In genomic region chr1:206663832-206664652, GRCh38 we compare ENCODE assay signal across 8 cellular contexts. TPM values are rescaled to one million over a fixed set of nuclear protein-coding genes. Genes with fewer than 3 reads are reported as not detected.
A peak's percentile ranks its signal among the peaks of the same experiment; 100 is the strongest.
DNase-seq lines count a peak whose midpoint lies in the region; TF ChIP-seq lines count a peak whose summit lies in the region.

No MANE protein-coding gene starts in this region.

- no peak for TF ChIP-seq POLR2A in stomach (IDR thresholded peaks at IDR 0.05)

- H3K36me3 ChIP-seq in OCI-LY7 (ENCODE audit: insufficient read depth, low read length): no peaks in the 10 kb centered on the region
- H3K36me3 ChIP-seq in stomach: no peaks in the 10 kb centered on the region

- TF ChIP-seq CTCF in 22Rv1 (IDR thresholded peaks at IDR 0.05) (peak; percentile 95), GM13976 (IDR thresholded peaks at IDR 0.05; ENCODE audit: borderline replicate concordance, control extremely low read depth, extremely low read depth, insufficient read depth, missing control alignments) (peak; percentile 83), OCI-LY7 (conservative IDR thresholded peaks at IDR 0.05; ENCODE audit: low read length) (peak; percentile 92), fibroblast of mammary gland (conservative IDR thresholded peaks at IDR 0.05; ENCODE audit: control insufficient read depth, insufficient read depth, low read depth, low read length) (peak; percentile 84), nephron (IDR thresholded peaks at IDR 0.05; ENCODE audit: unreplicated experiment in 3 of 3) (peak; percentile 86 to 92 (median 87)), stomach (IDR thresholded peaks at IDR 0.05) (peak in 6 of 7 experiments; percentile 14 to 97 (median 86))

- H3K36me3 Mint-ChIP-seq in nephron (ENCODE audit: low read depth): no peaks in the 10 kb centered on the region

- H3K27me3 ChIP-seq in stomach: no peaks in the 10 kb centered on the region

- no peak for TF ChIP-seq EP300 in stomach (IDR thresholded peaks at IDR 0.05)

- H3K4me3 ChIP-seq in OCI-LY7 (ENCODE audit: low read depth, low read length, poor library complexity, severe bottlenecking) (no peak overlapping the region), fibroblast of mammary gland (ENCODE audit: control insufficient read depth, low read depth, low read length) (no peak overlapping the region), stomach (peak overlapping the region; percentile 5 to 20 (median 16))

- CTCF ChIA-PET in OCI-LY7 (lab: Charles Lee; ENCODE audit: unreplicated experiment): interaction anchor here (0.6 to 3.4 kb wide), 20 partner anchors 9 to 318 kb away, joined by 3 to 72 read pairs (median 4); partner anchors contain the start of genes DYRK3, EIF2D and IKBKE

- H3K9me3 Mint-ChIP-seq in nephron: no peaks in the 10 kb centered on the region

- H3K4me1 Mint-ChIP-seq in nephron: peaks cover 68% of the 10 kb centered on the region

- peak overlapping the region; percentile 47 for H3K4me2 ChIP-seq in OCI-LY7 (ENCODE audit: low read length)

- BruUV-seq in OCI-LY7 (replicated peaks; lab: Mats Ljungman, UMichigan): no TSS peak

- peaks cover 18% of the 10 kb centered on the region for H3K4me1 ChIP-seq in OCI-LY7 (ENCODE audit: insufficient read depth, low read length, poor library complexity, severe bottlenecking)
- peaks cover 21 to 37% (median 26%) of the 10 kb centered on the region in 4 donors for H3K4me1 ChIP-seq in stomach

- peak; percentile 80 for DNase-seq in GM13976 (ENCODE audit: low spot score)
- DNase-seq in HuH-7.5 (ENCODE audit: low spot score): peak; percentile 51
- peak; percentile 81 for DNase-seq in OCI-LY7 (ENCODE audit: low spot score)
- peak; percentile 59 for DNase-seq in activated T-cell treated with anti-CD3 and anti-CD28 coated beads for 24 hours (ENCODE audit: low read depth)
- DNase-seq in fibroblast of mammary gland (ENCODE audit: low read depth): peak; percentile 75
- DNase-seq in stomach: peak; percentile 67

- H3K27ac Mint-ChIP-seq in nephron: peak overlapping the region in 1 of 3 experiments; percentile 38

- H4K20me1 ChIP-seq in OCI-LY7 (ENCODE audit: insufficient read depth, low read length): no peaks in the 10 kb centered on the region

- peaks cover 52% of the 10 kb centered on the region for H3K27me3 Mint-ChIP-seq in nephron (ENCODE audit: low read depth)

- H3K9me3 ChIP-seq in OCI-LY7 (ENCODE audit: low read length) (no peaks in the 10 kb centered on the region), stomach (no peaks in the 10 kb centered on the region)

- POLR2A ChIA-PET in OCI-LY7 (lab: Charles Lee): interaction anchor here (0.8 to 3.4 kb wide), 17 partner anchors 8 to 55 kb away, joined by 3 to 31 read pairs (median 4); partner anchors contain the start of genes DYRK3 and EIF2D

- H2AFZ ChIP-seq in OCI-LY7 (ENCODE audit: low read length): peak overlapping the region; percentile 7; the same call in 1 of the 2 replicates

- no peaks in the 10 kb centered on the region for H3K9me2 ChIP-seq in OCI-LY7 (ENCODE audit: insufficient read depth, low read length)

- WGBS in stomach, 5 donors: 10 to 19% (median 14%) methylated on average over 17 to 20 of the region's 20 CpGs

- intact Hi-C loops in OCI-LY7 (cut with micrococcal nuclease; ENCODE audit: unreplicated experiment): loop anchor here (1.0 to 2.0 kb wide), 4 partner anchors 15 to 63 kb away; no protein-coding TSS in a partner anchor
- intact Hi-C loops in stomach (cut with DNase I; ENCODE audit: low total_unique reads): loop anchor here (10.0 kb wide), 1 partner anchor 169 kb away; no protein-coding TSS in a partner anchor

- peak overlapping the region in 2 of 3 experiments; percentile 35 to 55 for H3K4me3 Mint-ChIP-seq in nephron

- H3K27ac ChIP-seq in 22Rv1 (no peak overlapping the region), OCI-LY7 (ENCODE audit: low read depth, low read length, poor library complexity, severe bottlenecking) (no peak overlapping the region), stomach (no peak overlapping the region)

- in situ Hi-C loops in GM13976 (cut with MboI; ENCODE audit: low sequenced_read_pairs, unreplicated experiment): no loop called here

- H3K79me2 ChIP-seq in OCI-LY7 (ENCODE audit: insufficient read depth, low read depth, low read length): no peaks in the 10 kb centered on the region

RNA-seq across cellular contexts. Expression of gene MAPKAPK2, which starts 20.7 kb away (rescaled TPM):
- total RNA-seq in OCI-LY7 (2014; rRNA removed; shearing (Covaris generic)): 14.5 and 16.3 TPM in 2 replicates
- total RNA-seq in OCI-LY7 (2022) (39.9 and 46.5 TPM in 2 replicates), stomach (10 to 100 TPM; 22.6 to 78.0 (median 43.9) TPM)
- 10 to 100 TPM; 30.1 to 60.8 (median 55.4) TPM for polyA plus RNA-seq in stomach

RNA-seq across cellular contexts. Expression of gene DYRK3, which starts 28.7 kb away (rescaled TPM):
- 9.7 and 9.8 TPM in 2 replicates for total RNA-seq in OCI-LY7 (2014; rRNA removed; shearing (Covaris generic))
- total RNA-seq in OCI-LY7 (2022) (9.4 and 10.9 TPM in 2 replicates), stomach (10 to 100 TPM in 1 of 5 donors, 1 to 10 TPM in 3, not detected in 1; 1.2 to 21.9 (median 4.7) TPM)
- polyA plus RNA-seq in stomach: 1 to 10 TPM; 1.5 to 3.2 (median 2.1) TPM

RNA-seq across cellular contexts. Expression of gene EIF2D, which starts 51.8 kb away (rescaled TPM):
- total RNA-seq in OCI-LY7 (2014; rRNA removed; shearing (Covaris generic)): 85.4 and 89.3 TPM in 2 replicates
- total RNA-seq in OCI-LY7 (2022) (68.6 and 72.3 TPM in 2 replicates), stomach (100 to 1,000 TPM in 1 of 5 donors, 10 to 100 TPM in 4; 16.9 to 130 (median 39.8) TPM)
- 10 to 100 TPM; 48.7 to 55.8 (median 48.9) TPM for polyA plus RNA-seq in stomach

Comparison
In these comparisons a context has a peak if more than half of its experiments do, and no peak if none do; other contexts are left out.
1. H3K4me3 ChIP-seq: peak in stomach (4 of 4); none in OCI-LY7 (single experiment) and fibroblast of mammary gland (single experiment).
2. Peak in every context shown above with its lines, with median percentiles within 50 percentile points of each other: CTCF ChIP-seq and DNase-seq.